ENCODE assay signal across 1 cellular context in the genomic region with DNA sequence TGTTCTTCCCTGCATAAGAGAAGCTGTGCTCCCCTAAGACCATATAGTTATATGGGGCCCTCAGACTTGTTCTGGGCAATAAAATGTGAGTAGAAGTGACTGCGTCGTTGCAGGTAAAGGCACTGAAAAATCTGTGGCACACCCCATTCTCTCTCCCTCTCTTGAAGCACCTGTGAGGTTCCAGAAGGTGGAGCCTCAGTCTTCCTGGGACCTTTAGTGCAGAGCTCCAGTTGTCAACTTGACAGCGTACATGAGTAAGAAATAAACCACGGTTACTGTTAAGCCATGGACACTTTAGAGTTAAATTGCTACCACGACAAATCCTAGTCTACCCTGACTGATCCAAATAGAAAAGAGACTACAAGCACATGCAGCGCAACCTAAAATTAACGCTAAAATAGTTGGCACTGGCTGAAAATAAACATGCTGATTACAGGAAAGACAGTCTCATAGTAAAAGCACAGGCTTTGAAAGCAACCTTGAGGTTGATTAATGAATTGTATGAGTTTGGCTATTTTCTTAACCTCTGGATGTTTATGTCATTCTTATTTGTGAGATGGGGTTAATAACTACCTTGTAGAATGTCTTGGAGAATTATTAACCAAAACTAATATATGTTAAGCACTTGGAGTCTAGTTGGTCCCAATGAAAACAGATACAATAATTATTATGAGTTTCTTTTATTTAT.
TF ChIP-seq lines count a peak whose summit lies in the region.

No MANE protein-coding gene starts in this region.

TF ChIP-seq in IMR-90, 13 proteins besides CTCF, POLR2A, EP300 and RAD21 (continued from another document):
- no peak for TF ChIP-seq BHLHE40 (IDR thresholded peaks at IDR 0.05; ENCODE audit: low read depth, low read length)
- TF ChIP-seq MXI1 (IDR thresholded peaks at IDR 0.05; ENCODE audit: borderline replicate concordance, low read depth, low read length): no peak
- no peak for TF ChIP-seq RCOR1 (IDR thresholded peaks at IDR 0.05; ENCODE audit: insufficient replicate concordance, low read length)
- TF ChIP-seq CHD1 (IDR thresholded peaks at IDR 0.05; ENCODE audit: low read depth, low read length): no peak
- TF ChIP-seq RFX5 (IDR thresholded peaks at IDR 0.05; ENCODE audit: low read depth, low read length): no peak
- TF ChIP-seq MAZ (IDR thresholded peaks at IDR 0.05; ENCODE audit: borderline replicate concordance, low read depth, low read length): no peak
- TF ChIP-seq FOS (IDR thresholded peaks at IDR 0.05; ENCODE audit: low read depth, low read length): no peak
- no peak for TF ChIP-seq CEBPB (IDR thresholded peaks at IDR 0.05; ENCODE audit: low read depth, low read length)
- TF ChIP-seq, protein P1, sequence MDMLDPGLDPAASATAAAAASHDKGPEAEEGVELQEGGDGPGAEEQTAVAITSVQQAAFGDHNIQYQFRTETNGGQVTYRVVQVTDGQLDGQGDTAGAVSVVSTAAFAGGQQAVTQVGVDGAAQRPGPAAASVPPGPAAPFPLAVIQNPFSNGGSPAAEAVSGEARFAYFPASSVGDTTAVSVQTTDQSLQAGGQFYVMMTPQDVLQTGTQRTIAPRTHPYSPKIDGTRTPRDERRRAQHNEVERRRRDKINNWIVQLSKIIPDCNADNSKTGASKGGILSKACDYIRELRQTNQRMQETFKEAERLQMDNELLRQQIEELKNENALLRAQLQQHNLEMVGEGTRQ (IDR thresholded peaks at IDR 0.05; ENCODE audit: low read depth, low read length): no peak
- no peak for TF ChIP-seq NFE2L2 (IDR thresholded peaks at IDR 0.05; ENCODE audit: low read depth, low read length)
